ENCODE assay signal across 15 cellular contexts in genomic region chr16:57610611-57611010, GRCh38. TPM values are rescaled to one million over a fixed set of nuclear protein-coding genes. Genes with fewer than 3 reads are reported as not detected.
DNase-seq lines count a peak whose midpoint lies in the region; ATAC-seq and TF ChIP-seq lines count a peak whose summit lies in the region.
"Had no signal": no experiment of that assay in that cellular context is flagged by ENCODE, and none has a peak within 500 bp of the region (broad histone marks: within the 10 kb centered on the region; RNA-seq: fewer than 3 reads in every experiment).

No MANE protein-coding gene starts in this region.

- no peak overlapping the region for H3K9ac ChIP-seq in mammary epithelial cell (ENCODE audit: insufficient read depth, low read length)
- no peak overlapping the region for H3K9ac ChIP-seq in endodermal cell (ENCODE audit: extremely low read depth, low read length, poor library complexity, severe bottlenecking)

- H3K27me3 ChIP-seq in mammary epithelial cell (ENCODE audit: insufficient read depth, low read length) = no peaks in the 10 kb centered on the region
- no peaks in the 10 kb centered on the region for H3K27me3 ChIP-seq in endodermal cell (ENCODE audit: control insufficient read depth, insufficient read depth, low read length, poor library complexity, severe bottlenecking)
- no peaks in the 10 kb centered on the region for H3K27me3 ChIP-seq in upper lobe of right lung
- H3K27me3 ChIP-seq in brain microvascular endothelial cell (replicated peaks) = no peaks in the 10 kb centered on the region
- H3K27me3 ChIP-seq: BE2C, SJSA1 had no signal

- H4K20me1 ChIP-seq in mammary epithelial cell (ENCODE audit: insufficient read depth, low read length) = no peaks in the 10 kb centered on the region

- no peak overlapping the region for H2AFZ ChIP-seq in mammary epithelial cell (ENCODE audit: low read depth, low read length)

- H3K9me3 Mint-ChIP-seq in MCF 10A (ENCODE audit: unreplicated experiment) = no peaks in the 10 kb centered on the region
- H3K9me3 Mint-ChIP-seq in endodermal cell = no peaks in the 10 kb centered on the region

- H3K27ac ChIP-seq in mammary epithelial cell (ENCODE audit: insufficient read depth, low read depth, low read length) (no peak overlapping the region), endodermal cell (ENCODE audit: low read depth, low read length) (no peak overlapping the region), upper lobe of right lung (peak overlapping the region; percentile 55), brain microvascular endothelial cell (no peak overlapping the region)
- H3K27ac ChIP-seq: SJSA1 had no signal

- H3K4me1 Mint-ChIP-seq in MCF 10A (ENCODE audit: insufficient read depth, unreplicated experiment) (peaks cover 13% of the 10 kb centered on the region), T-helper 17 cell (peaks cover 19% of the 10 kb centered on the region), endodermal cell (peaks cover 7% of the 10 kb centered on the region)

- H3K4me2 ChIP-seq in mammary epithelial cell (ENCODE audit: insufficient read depth, low read depth, low read length) = no peak overlapping the region

- peak overlapping the region; percentile 19 for H3K4me3 Mint-ChIP-seq in MCF 10A (ENCODE audit: unreplicated experiment)
- H3K4me3 Mint-ChIP-seq in T-helper 17 cell = no peak overlapping the region
- H3K4me3 Mint-ChIP-seq in endodermal cell = no peak overlapping the region

- H3K27ac Mint-ChIP-seq in MCF 10A (ENCODE audit: low read depth, unreplicated experiment) = no peak overlapping the region
- H3K27ac Mint-ChIP-seq in T-helper 17 cell = peak overlapping the region; percentile 32
- no peak overlapping the region for H3K27ac Mint-ChIP-seq in endodermal cell

- BruUV-seq in MCF 10A (replicated peaks; lab: Mats Ljungman, UMichigan) = no TSS peak
- BruUV-seq in mammary epithelial cell (replicated peaks; lab: Mats Ljungman, UMichigan) = no TSS peak

- TF ChIP-seq CTCF in MCF 10A (IDR thresholded peaks at IDR 0.05; ENCODE audit: unreplicated experiment) = no peak
- TF ChIP-seq CTCF in mammary epithelial cell (conservative IDR thresholded peaks at IDR 0.05 in 1 of 2, IDR thresholded peaks at IDR 0.05 in 1 of 2; ENCODE audit: extremely low read depth in 1 of 2, insufficient read depth in 1 of 2, low read depth in 1 of 2, low read length in 2 of 2) = no peak
- TF ChIP-seq CTCF in endodermal cell (conservative IDR thresholded peaks at IDR 0.05) = no peak
- no peak for TF ChIP-seq CTCF in upper lobe of right lung (IDR thresholded peaks at IDR 0.05)
- no peak for TF ChIP-seq CTCF in brain microvascular endothelial cell (IDR thresholded peaks at IDR 0.05; ENCODE audit: low read depth, low read length, missing control alignments)
- no peak for TF ChIP-seq CTCF in foreskin fibroblast (IDR thresholded peaks at IDR 0.05; ENCODE audit: low read depth, low read length)

- POLR2A ChIA-PET in MCF 10A (lab: Yijun Ruan, JAX) = interaction anchor here (0.7 kb wide), 1 partner anchor 8 kb away, joined by 3 read pairs; no protein-coding TSS in a partner anchor

- dilution Hi-C loops in mammary epithelial cell (cut with HindIII; ENCODE audit: low sequenced_read_pairs) = no loop called here

- in situ Hi-C loops in mammary epithelial cell (cut with MboI; ENCODE audit: low sequenced_read_pairs in 2 of 2) = no loop called here
- in situ Hi-C loops in brain microvascular endothelial cell (cut with HindIII; ENCODE audit: low pct_ligation_motif_present, low sequenced_read_pairs) = no loop called here

- H3K27me3 Mint-ChIP-seq in MCF 10A (ENCODE audit: insufficient read depth, unreplicated experiment) = no peaks in the 10 kb centered on the region
- H3K27me3 Mint-ChIP-seq in T-helper 17 cell = no peaks in the 10 kb centered on the region
- no peaks in the 10 kb centered on the region for H3K27me3 Mint-ChIP-seq in endodermal cell (ENCODE audit: insufficient read depth)

- H3K79me2 ChIP-seq in mammary epithelial cell (ENCODE audit: insufficient read depth, low read length) = no peaks in the 10 kb centered on the region

- no peak for DNase-seq in MCF 10A (ENCODE audit: unreplicated experiment)
- no peak for DNase-seq in mammary epithelial cell
- DNase-seq in T-helper 17 cell = no peak
- DNase-seq in endodermal cell = peak; percentile 23
- peak; percentile 40 for DNase-seq in upper lobe of right lung
- no peak for DNase-seq in brain microvascular endothelial cell
- no peak for DNase-seq in foreskin fibroblast
- DNase-seq: activated gamma-delta T cell; BE2C; NCI-H1092 treated with DMSO at 0.1 percent for 48 hours; NCI-H2171 treated with DMSO at 0.1 percent for 48 hours; NK-92 treated with Interleukin-12 subunit alpha and Interleukin-12 subunit beta, amount 100 ng/mL, for 24 hours had no signal

- CTCF ChIA-PET in MCF 10A (lab: Yijun Ruan, JAX) (interaction anchor here (0.6 to 5.8 kb wide), 6 partner anchors 10 to 126 kb away, joined by 3 to 51 read pairs (median 6); no protein-coding TSS in a partner anchor), mammary epithelial cell (lab: Charles Lee; ENCODE audit: low non-redundant PET) (interaction anchor here (0.6 kb wide), 1 partner anchor 39 kb away, joined by 4 read pairs; no protein-coding TSS in a partner anchor)

- H3K4me3 ChIP-seq in mammary epithelial cell (replicated peaks in 1 of 3; ENCODE audit: insufficient read depth in 1 of 3, low read depth in 2 of 3, low read length in 3 of 3) = no peak overlapping the region
- no peak overlapping the region for H3K4me3 ChIP-seq in endodermal cell (ENCODE audit: low read length)
- H3K4me3 ChIP-seq in upper lobe of right lung = no peak overlapping the region
- no peak overlapping the region for H3K4me3 ChIP-seq in brain microvascular endothelial cell (ENCODE audit: low read depth, low read length)
- H3K4me3 ChIP-seq in foreskin fibroblast (ENCODE audit: low read depth in 1 of 2, low read length in 2 of 2) = no peak overlapping the region
- H3K4me3 ChIP-seq: SJSA1 had no signal

- H3K9me3 ChIP-seq in mammary epithelial cell (replicated peaks; ENCODE audit: insufficient read depth, low read length) (no peaks in the 10 kb centered on the region), T-helper 17 cell (ENCODE audit: control insufficient read depth, low read length, poor library complexity, severe bottlenecking) (no peaks in the 10 kb centered on the region), endodermal cell (ENCODE audit: control insufficient read depth, low read length) (no peaks in the 10 kb centered on the region), upper lobe of right lung (no peaks in the 10 kb centered on the region)
- H3K9me3 ChIP-seq: BE2C, SJSA1 had no signal

- H3K4me1 ChIP-seq in mammary epithelial cell (ENCODE audit: insufficient read depth, low read length) (no peaks in the 10 kb centered on the region), endodermal cell (ENCODE audit: control insufficient read depth, insufficient read depth, low read length) (peaks cover 3% of the 10 kb centered on the region), upper lobe of right lung (peaks cover 8% of the 10 kb centered on the region)

- 95% methylated on average over 4 of the region's 4 CpGs for WGBS in mammary epithelial cell (ENCODE audit: low coverage, missing lambda C conversion rate)
- WGBS in endodermal cell (ENCODE audit: insufficient coverage in 1 of 2, insufficient read length in 1 of 2), 2 experiments = 84% methylated on average over 3 to 4 of the region's 4 CpGs

- H3K36me3 Mint-ChIP-seq in MCF 10A (ENCODE audit: insufficient read depth, unreplicated experiment) (no peaks in the 10 kb centered on the region), T-helper 17 cell (ENCODE audit: low read depth) (no peaks in the 10 kb centered on the region), endodermal cell (ENCODE audit: low read depth) (no peaks in the 10 kb centered on the region)

- ATAC-seq in T-helper 17 cell (no peak), upper lobe of right lung (no peak), HG02759 (IDR thresholded peaks at IDR 0.05; ENCODE audit: unreplicated experiment) (no peak)

- H3K36me3 ChIP-seq in mammary epithelial cell (ENCODE audit: insufficient read depth, low read length) = no peaks in the 10 kb centered on the region
- no peaks in the 10 kb centered on the region for H3K36me3 ChIP-seq in endodermal cell (ENCODE audit: control insufficient read depth, insufficient read depth, low read length)
- no peaks in the 10 kb centered on the region for H3K36me3 ChIP-seq in upper lobe of right lung
- no peaks in the 10 kb centered on the region for H3K36me3 ChIP-seq in brain microvascular endothelial cell (replicated peaks)
- H3K36me3 ChIP-seq: BE2C, SJSA1 had no signal

- intact Hi-C loops in MCF 10A (cut with micrococcal nuclease) = no loop called here
- intact Hi-C loops in mammary epithelial cell (cut with micrococcal nuclease) = no loop called here
- intact Hi-C loops in upper lobe of right lung (cut with DNase I) = no loop called here

RNA-seq across cellular contexts. Expression of gene ADGRG1, which starts 17.8 kb away (rescaled TPM):
- total RNA-seq in MCF 10A (2022) = 10.1 and 10.2 TPM in 2 replicates
- total RNA-seq in mammary epithelial cell = 100 to 1,000 TPM; 195 to 196 TPM
- polyA plus RNA-seq in mammary epithelial cell = 125 TPM
- 186 TPM for polyA minus RNA-seq in mammary epithelial cell
- total RNA-seq in T-helper 17 cell = 1 to 10 TPM in 1 of 2 donors, under 1 TPM in 1; 0.65 to 1.3 TPM
- under 1 TPM; 0.64 TPM for total RNA-seq in endodermal cell
- polyA plus RNA-seq in endodermal cell (2013, experiment 1 of 2) = 122 TPM
- polyA plus RNA-seq in endodermal cell (2013, experiment 2 of 2) = 97.9 TPM
- 66.9 TPM for total RNA-seq in upper lobe of right lung

RNA-seq across cellular contexts. Expression of gene ADGRG3, which starts 57.5 kb away (rescaled TPM):
- total RNA-seq in MCF 10A (2022) = not detected in 2 replicates
- not detected for total RNA-seq in mammary epithelial cell
- not detected for polyA plus RNA-seq in mammary epithelial cell
- not detected for polyA minus RNA-seq in mammary epithelial cell
- total RNA-seq in T-helper 17 cell = under 1 TPM; 0.75 to 0.99 TPM
- not detected for total RNA-seq in endodermal cell
- polyA plus RNA-seq in endodermal cell (2013, experiment 1 of 2) = 0.39 TPM
- 0.21 TPM for polyA plus RNA-seq in endodermal cell (2013, experiment 2 of 2)
- total RNA-seq in upper lobe of right lung = 5.8 TPM
- total RNA-seq: pulmonary artery endothelial cell, SJSA1 had no signal

Comparison
In these comparisons a context has a peak if more than half of its experiments do, and no peak if none do; other contexts are left out.
1. DNase-seq: peak in endodermal cell (single experiment) and upper lobe of right lung (single experiment); none in MCF 10A (single experiment), mammary epithelial cell (single experiment), T-helper 17 cell (0 of 3), brain microvascular endothelial cell (single experiment) and foreskin fibroblast (0 of 2).